In the genomic region with DNA sequence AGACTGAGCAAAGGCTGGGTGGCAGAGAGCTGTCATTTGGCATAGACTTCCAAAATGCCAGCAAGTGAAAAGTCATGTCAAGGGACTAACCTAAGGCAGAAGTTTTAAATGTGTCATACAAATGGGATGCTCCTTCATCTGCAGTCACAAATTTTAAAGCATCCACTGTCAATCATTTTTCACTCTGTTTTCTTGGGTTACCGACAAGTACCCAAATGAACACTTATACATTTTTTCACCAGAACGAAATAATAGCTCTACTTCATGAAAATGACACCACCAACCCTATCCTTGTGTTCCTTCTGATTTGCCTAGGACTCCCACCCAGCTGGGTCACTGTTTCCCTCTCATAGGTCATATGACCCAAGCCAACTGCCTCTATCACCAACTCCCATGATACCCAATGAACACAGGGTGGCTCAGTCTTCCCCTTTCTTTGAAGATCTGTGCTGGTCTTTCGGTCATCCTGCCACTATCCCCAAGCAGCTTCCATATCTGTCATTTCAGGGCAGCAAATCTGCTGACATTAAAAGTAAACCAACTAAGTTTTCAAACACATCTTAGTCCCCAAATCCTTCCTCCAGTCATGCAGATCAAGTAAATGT, we compare ENCODE assay signal across 1 cellular context.
TF ChIP-seq lines count a peak whose summit lies in the region.

No MANE protein-coding gene starts in this region.

TF ChIP-seq in H1, 55 proteins besides CTCF, POLR2A, EP300 and RAD21:
- TF ChIP-seq KDM5A (IDR thresholded peaks at IDR 0.05; ENCODE audit: low read length) (no peak), CBX5 (IDR thresholded peaks at IDR 0.05; ENCODE audit: low read depth, low read length) (no peak), CHD2 (IDR thresholded peaks at IDR 0.05; ENCODE audit: low read length) (no peak), RBBP5 (IDR thresholded peaks at IDR 0.05; ENCODE audit: borderline replicate concordance, low read depth, low read length) (no peak), SP2 (IDR thresholded peaks at IDR 0.05; ENCODE audit: low read length) (no peak), HDAC2 (IDR thresholded peaks at IDR 0.05; ENCODE audit: borderline replicate concordance in 1 of 2, low read depth in 2 of 2, low read length in 2 of 2) (no peak), SIX5 (IDR thresholded peaks at IDR 0.05; ENCODE audit: low read depth, low read length) (no peak), CBX8 (IDR thresholded peaks at IDR 0.05; ENCODE audit: borderline replicate concordance, low read depth, low read length) (no peak), TBP (IDR thresholded peaks at IDR 0.05; ENCODE audit: low read depth, low read length) (no peak), ASH2L (IDR thresholded peaks at IDR 0.05; ENCODE audit: low read length) (no peak)
- TF ChIP-seq, protein P1, sequence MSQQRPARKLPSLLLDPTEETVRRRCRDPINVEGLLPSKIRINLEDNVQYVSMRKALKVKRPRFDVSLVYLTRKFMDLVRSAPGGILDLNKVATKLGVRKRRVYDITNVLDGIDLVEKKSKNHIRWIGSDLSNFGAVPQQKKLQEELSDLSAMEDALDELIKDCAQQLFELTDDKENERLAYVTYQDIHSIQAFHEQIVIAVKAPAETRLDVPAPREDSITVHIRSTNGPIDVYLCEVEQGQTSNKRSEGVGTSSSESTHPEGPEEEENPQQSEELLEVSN (IDR thresholded peaks at IDR 0.05), result no peak
- TF ChIP-seq, protein P2, sequence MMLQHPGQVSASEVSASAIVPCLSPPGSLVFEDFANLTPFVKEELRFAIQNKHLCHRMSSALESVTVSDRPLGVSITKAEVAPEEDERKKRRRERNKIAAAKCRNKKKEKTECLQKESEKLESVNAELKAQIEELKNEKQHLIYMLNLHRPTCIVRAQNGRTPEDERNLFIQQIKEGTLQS (IDR thresholded peaks at IDR 0.05; ENCODE audit: insufficient read depth, low read depth, low read length), result no peak
